In genomic region chr11:124783002-124783401, GRCh38 we compare ENCODE assay signal across 1 cellular context.
TF ChIP-seq lines count a peak whose summit lies in the region.

No MANE protein-coding gene starts in this region.

TF ChIP-seq in SK-N-SH treated with all-trans-retinoic acid at 6 μM for 48 hours, 23 proteins besides CTCF, POLR2A, EP300 and RAD21 (continued from another document):
- no peak for TF ChIP-seq ARNTL (CRISPR knock-in tag; IDR thresholded peaks at IDR 0.05; ENCODE audit: borderline replicate concordance, low read depth)
- TF ChIP-seq ISL1 (CRISPR knock-in tag; IDR thresholded peaks at IDR 0.05): no peak
- no peak for TF ChIP-seq ZFP3 (CRISPR knock-in tag; IDR thresholded peaks at IDR 0.05)
- no peak for TF ChIP-seq ZNF565 (CRISPR knock-in tag; conservative IDR thresholded peaks at IDR 0.05; ENCODE audit: low read depth)
